ENCODE assay signal across 20 cellular contexts in genomic region chr7:35268953-35269352, GRCh38. TPM values are rescaled to one million over a fixed set of nuclear protein-coding genes. Genes with fewer than 3 reads are reported as not detected.
"Had no signal": no experiment of that assay in that cellular context is flagged by ENCODE, and none has a peak within 500 bp of the region (broad histone marks: within the 10 kb centered on the region; RNA-seq: fewer than 3 reads in every experiment).

No MANE protein-coding gene starts in this region.

- H3K4me1 Mint-ChIP-seq: activated CD8-positive, alpha-beta memory T cell treated with anti-CD3 and anti-CD28 coated beads, Interleukin-2, amount 10 ng/mL, durations not matched to agents 7 days and 5 days; brain; central memory CD8-positive, alpha-beta T cell; naive thymus-derived CD8-positive, alpha-beta T cell; stimulated activated memory B cell treated with anti-CD40 and anti-IgM and Interleukin-4, amounts not matched to agents 10 μg/mL and 1 μg/mL and 100 μg/mL, for 72 hours had no signal

- DNase-seq: activated CD4-positive, alpha-beta T cell treated with anti-CD3 and anti-CD28 coated beads, Interleukin-2, amount 50 U/mL, for 48 hours; activated CD8-positive, alpha-beta memory T cell treated with anti-CD3 and anti-CD28 coated beads, Interleukin-2, amount 10 ng/mL, durations not matched to agents 7 days and 5 days; activated effector memory CD4-positive, alpha-beta T cell treated with anti-CD3 and anti-CD28 coated beads, Interleukin-2, amount 50 U/mL, for 16 hours; activated T-cell treated with anti-CD3 and anti-CD28 coated beads, Interleukin-2, amount 50 U/mL, for 4 hours; amygdala; effector memory CD4-positive, alpha-beta T cell; left colon; naive thymus-derived CD8-positive, alpha-beta T cell; right cardiac atrium; spleen; stimulated activated CD4-positive, alpha-beta T cell treated with anti-CD3 and anti-CD28 coated beads, Interleukin-1b, Interleukin-23, amount 100 ng/mL, for 48 hours; transverse colon had no signal

- H3K27ac Mint-ChIP-seq: activated CD8-positive, alpha-beta memory T cell treated with anti-CD3 and anti-CD28 coated beads, Interleukin-2, amount 10 ng/mL, durations not matched to agents 7 days and 5 days; activated naive CD8-positive, alpha-beta T cell; brain; naive thymus-derived CD8-positive, alpha-beta T cell; stimulated activated memory B cell treated with anti-CD40 and anti-IgM and Interleukin-4, amounts not matched to agents 10 μg/mL and 1 μg/mL and 100 μg/mL, for 72 hours had no signal

- H3K4me1 ChIP-seq: spleen, transverse colon had no signal

- H3K36me3 Mint-ChIP-seq: activated CD8-positive, alpha-beta memory T cell treated with anti-CD3 and anti-CD28 coated beads, Interleukin-2, amount 10 ng/mL, durations not matched to agents 7 days and 5 days; activated naive CD8-positive, alpha-beta T cell; brain; naive thymus-derived CD8-positive, alpha-beta T cell; stimulated activated memory B cell treated with anti-CD40 and anti-IgM and Interleukin-4, amounts not matched to agents 10 μg/mL and 1 μg/mL and 100 μg/mL, for 72 hours had no signal

- H3K36me3 ChIP-seq: neutrophil, spleen, transverse colon had no signal

- H3K4me3 Mint-ChIP-seq: activated CD8-positive, alpha-beta memory T cell treated with anti-CD3 and anti-CD28 coated beads, Interleukin-2, amount 10 ng/mL, durations not matched to agents 7 days and 5 days; activated naive CD8-positive, alpha-beta T cell; activated T-cell treated with anti-CD3 and anti-CD28 coated beads, Interleukin-2, amount 50 U/mL, for 4 hours; brain; central memory CD8-positive, alpha-beta T cell; naive thymus-derived CD8-positive, alpha-beta T cell; stimulated activated memory B cell treated with anti-CD40 and anti-IgM and Interleukin-4, amounts not matched to agents 10 μg/mL and 1 μg/mL and 100 μg/mL, for 72 hours had no signal

- H3K9me3 Mint-ChIP-seq: activated T-cell treated with anti-CD3 and anti-CD28 coated beads, Interleukin-2, amount 50 U/mL, for 4 hours; brain; central memory CD8-positive, alpha-beta T cell; stimulated activated memory B cell treated with anti-CD40 and anti-IgM and Interleukin-4, amounts not matched to agents 10 μg/mL and 1 μg/mL and 100 μg/mL, for 72 hours had no signal

- H3K9me3 ChIP-seq: neutrophil, spleen, transverse colon had no signal

- H3K4me3 ChIP-seq: spleen, transverse colon had no signal

- H3K27ac ChIP-seq: neutrophil, spleen, transverse colon had no signal

RNA-seq across cellular contexts. Expression of gene TBX20, which starts 15.1 kb away (rescaled TPM):
- total RNA-seq: glomerular endothelial cell; lung microvascular endothelial cell; naive thymus-derived CD8-positive, alpha-beta T cell; spleen; subcutaneous adipose tissue; transverse colon had no signal
- polyA plus RNA-seq: naive thymus-derived CD8-positive, alpha-beta T cell; spleen had no signal
